Comparison of ENCODE assay signal across 26 cellular contexts in genomic region chr1:51231121-51231520, GRCh38. TPM values are rescaled to one million over a fixed set of nuclear protein-coding genes. Genes with fewer than 3 reads are reported as not detected.
DNase-seq lines count a peak whose midpoint lies in the region; ATAC-seq and TF ChIP-seq lines count a peak whose summit lies in the region.
"Had no signal": no experiment of that assay in that cellular context is flagged by ENCODE, and none has a peak within 500 bp of the region (broad histone marks: within the 10 kb centered on the region; RNA-seq: fewer than 3 reads in every experiment).

No MANE protein-coding gene starts in this region.

- no peak overlapping the region for H4K8ac ChIP-seq in mesenchymal stem cell (ENCODE audit: low read length)

- H3K79me2 ChIP-seq in mammary epithelial cell (ENCODE audit: insufficient read depth, low read length), result no peaks in the 10 kb centered on the region

- no peak overlapping the region for H3K4ac ChIP-seq in mesenchymal stem cell (ENCODE audit: low read depth in 1 of 2, low read length in 2 of 2)

- dilution Hi-C loops in mammary epithelial cell (cut with HindIII; ENCODE audit: low sequenced_read_pairs), result no loop called here

- CTCF ChIA-PET in mammary epithelial cell (lab: Charles Lee; ENCODE audit: low non-redundant PET), result no interaction called here
- CTCF ChIA-PET in CD4-positive, alpha-beta T cell (lab: Charles Lee), result no interaction called here

- H3K27me3 Mint-ChIP-seq in CD4-positive, alpha-beta T cell, result peaks cover 9% of the 10 kb centered on the region

- H3K9me3 Mint-ChIP-seq in CD4-positive, alpha-beta T cell, result no peaks in the 10 kb centered on the region
- H3K9me3 Mint-ChIP-seq: activated naive CD4-positive, alpha-beta T cell treated with anti-CD3 and anti-CD28 coated beads, Interleukin-2, amount 10 ng/mL, durations not matched to agents 7 days and 5 days; GM23338; HFFc6; memory B cell; nephron progenitor cell; stimulated activated effector memory CD8-positive, alpha-beta T cell treated with anti-CD3 and anti-CD28 coated beads, Interleukin-12 subunit alpha, Interleukin-12 subunit beta, amount 100 ng/mL, for 72 hours had no signal

- H3K27ac ChIP-seq in mammary epithelial cell (ENCODE audit: insufficient read depth, low read depth, low read length) (no peak overlapping the region), mesenchymal stem cell (ENCODE audit: low read length, poor library complexity, severe bottlenecking) (no peak overlapping the region)
- no peak overlapping the region for H3K27ac ChIP-seq in CD4-positive, alpha-beta T cell (ENCODE audit: low read depth, low read length)
- H3K27ac ChIP-seq: C4-2B, tibial nerve, VCaP had no signal

- no peak overlapping the region for H3K4me2 ChIP-seq in mammary epithelial cell (ENCODE audit: insufficient read depth, low read depth, low read length)
- H3K4me2 ChIP-seq in mesenchymal stem cell (ENCODE audit: low read length, poor library complexity, severe bottlenecking), result no peak overlapping the region
- H3K4me2 ChIP-seq: GM23338 had no signal

- H3K23ac ChIP-seq in mesenchymal stem cell (ENCODE audit: low read length in 2 of 2), result no peak overlapping the region

- no peaks in the 10 kb centered on the region for H4K20me1 ChIP-seq in mammary epithelial cell (ENCODE audit: insufficient read depth, low read length)

- BruUV-seq in mammary epithelial cell (replicated peaks; lab: Mats Ljungman, UMichigan), result no TSS peak

- no peak overlapping the region for H2BK12ac ChIP-seq in mesenchymal stem cell (ENCODE audit: low read length in 2 of 2)

- H3K4me3 Mint-ChIP-seq in CD4-positive, alpha-beta T cell, result no peak overlapping the region
- H3K4me3 Mint-ChIP-seq: activated CD4-positive, alpha-beta T cell treated with anti-CD3 and anti-CD28 coated beads for 36 hours; activated CD8-positive, alpha-beta T cell treated with anti-CD3 and anti-CD28 coated beads, Interleukin-2, amount 10 ng/mL, durations not matched to agents 7 days and 5 days; activated naive CD4-positive, alpha-beta T cell treated with anti-CD3 and anti-CD28 coated beads, Interleukin-2, amount 10 ng/mL, durations not matched to agents 7 days and 5 days; GM23338; HFFc6; memory B cell; nephron progenitor cell; stimulated activated effector memory CD8-positive, alpha-beta T cell treated with anti-CD3 and anti-CD28 coated beads, Interleukin-12 subunit alpha, Interleukin-12 subunit beta, amount 100 ng/mL, for 72 hours had no signal

- H3K4me1 ChIP-seq in mammary epithelial cell (ENCODE audit: insufficient read depth, low read length), result peaks cover 14% of the 10 kb centered on the region
- peaks cover 5% of the 10 kb centered on the region for H3K4me1 ChIP-seq in mesenchymal stem cell (ENCODE audit: control insufficient read depth, insufficient read depth, low read depth, low read length)

- no peak overlapping the region for H3K18ac ChIP-seq in mesenchymal stem cell (ENCODE audit: low read depth in 1 of 2, low read length in 2 of 2)

- H3K36me3 ChIP-seq in mammary epithelial cell (ENCODE audit: insufficient read depth, low read length) (no peaks in the 10 kb centered on the region), mesenchymal stem cell (ENCODE audit: control insufficient read depth in 1 of 2, insufficient read depth in 2 of 2, low read depth in 1 of 2, low read length in 2 of 2) (no peaks in the 10 kb centered on the region)
- H3K36me3 ChIP-seq: tibial nerve had no signal

- no peaks in the 10 kb centered on the region for H3K79me1 ChIP-seq in mesenchymal stem cell (replicated peaks; ENCODE audit: low read length, poor library complexity, severe bottlenecking)

- POLR2A ChIA-PET in CD4-positive, alpha-beta T cell (lab: Charles Lee), result no interaction called here

- H3K36me3 Mint-ChIP-seq in CD4-positive, alpha-beta T cell (ENCODE audit: low read depth), result peaks cover 7% of the 10 kb centered on the region
- H3K36me3 Mint-ChIP-seq: activated naive CD4-positive, alpha-beta T cell treated with anti-CD3 and anti-CD28 coated beads, Interleukin-2, amount 10 ng/mL, durations not matched to agents 7 days and 5 days; brain; memory B cell; stimulated activated effector memory CD8-positive, alpha-beta T cell treated with anti-CD3 and anti-CD28 coated beads, Interleukin-12 subunit alpha, Interleukin-12 subunit beta, amount 100 ng/mL, for 72 hours had no signal

- H3K9me3 ChIP-seq in mammary epithelial cell (replicated peaks; ENCODE audit: insufficient read depth, low read length) (no peaks in the 10 kb centered on the region), mesenchymal stem cell (ENCODE audit: control insufficient read depth, low read length) (no peaks in the 10 kb centered on the region)
- no peaks in the 10 kb centered on the region for H3K9me3 ChIP-seq in CD4-positive, alpha-beta T cell (ENCODE audit: control insufficient read depth, low read length)
- H3K9me3 ChIP-seq: tibial nerve had no signal

- DNase-seq in EH (ENCODE audit: low read depth) (peak; percentile 21), HT1080 (ENCODE audit: low read depth) (peak; percentile 33), mammary epithelial cell (peak; percentile 32), mesenchymal stem cell (no peak), T-helper 2 cell (no peak), T-helper 1 cell (no peak)
- no peak for DNase-seq in CD4-positive, alpha-beta T cell
- DNase-seq: activated CD4-positive, alpha-beta T cell treated with anti-CD3 and anti-CD28 coated beads for 36 hours; activated CD8-positive, alpha-beta T cell treated with anti-CD3 and anti-CD28 coated beads, Interleukin-2, amount 10 ng/mL, durations not matched to agents 7 days and 5 days; activated naive CD4-positive, alpha-beta T cell treated with anti-CD3 and anti-CD28 coated beads, Interleukin-2, amount 10 ng/mL, durations not matched to agents 7 days and 5 days; amniotic stem cell; DMS79; glutamatergic neuron; HFFc6; NCI-H1694 treated with DMSO at 0.1 percent for 48 hours; NCI-H510A treated with DMSO at 0.1 percent for 48 hours; nephron progenitor cell had no signal

- intact Hi-C loops in mammary epithelial cell (cut with micrococcal nuclease), result no loop called here
- intact Hi-C loops in CD4-positive, alpha-beta T cell (cut with DNase I, micrococcal nuclease), result loop anchor here in 1 of 2 experiments (10.0 kb wide), 1 partner anchor 266 kb away; the partner anchor contains the start of gene FAF1

- ATAC-seq in CD4-positive, alpha-beta T cell (ENCODE audit: poor library complexity), result no peak
- ATAC-seq: activated CD4-positive, alpha-beta T cell treated with anti-CD3 and anti-CD28 coated beads for 36 hours; activated CD8-positive, alpha-beta T cell treated with anti-CD3 and anti-CD28 coated beads, Interleukin-2, amount 10 ng/mL, durations not matched to agents 7 days and 5 days; GM23338; left lobe of liver; Right ventricle myocardium inferior; stimulated activated effector memory CD8-positive, alpha-beta T cell treated with anti-CD3 and anti-CD28 coated beads, Interleukin-12 subunit alpha, Interleukin-12 subunit beta, amount 100 ng/mL, for 72 hours had no signal

- H2AFZ ChIP-seq in mammary epithelial cell (ENCODE audit: low read depth, low read length) (no peak overlapping the region), mesenchymal stem cell (ENCODE audit: low read depth, low read length) (peak overlapping the region; percentile 14)
- H2AFZ ChIP-seq: GM23338 had no signal

- no peak overlapping the region for H4K91ac ChIP-seq in mesenchymal stem cell (ENCODE audit: low read length)

- H3K9ac ChIP-seq in mammary epithelial cell (ENCODE audit: insufficient read depth, low read length) (no peak overlapping the region), mesenchymal stem cell (ENCODE audit: low read length) (no peak overlapping the region)

- H3K4me1 Mint-ChIP-seq in CD4-positive, alpha-beta T cell (ENCODE audit: low read depth), result peaks cover 15% of the 10 kb centered on the region

- in situ Hi-C loops in mammary epithelial cell (cut with MboI; ENCODE audit: low sequenced_read_pairs in 2 of 2), result no loop called here

- no peak overlapping the region for H2AK5ac ChIP-seq in mesenchymal stem cell (ENCODE audit: low read length, severe bottlenecking)

- H3K14ac ChIP-seq in mesenchymal stem cell (ENCODE audit: low read length in 2 of 2), result no peak overlapping the region

- H2BK120ac ChIP-seq in mesenchymal stem cell (ENCODE audit: low read depth, low read length), result no peak overlapping the region

- H2BK5ac ChIP-seq in mesenchymal stem cell (ENCODE audit: low read depth, low read length, poor library complexity, severe bottlenecking), result no peak overlapping the region

- TF ChIP-seq CTCF in mammary epithelial cell (conservative IDR thresholded peaks at IDR 0.05 in 1 of 2, IDR thresholded peaks at IDR 0.05 in 1 of 2; ENCODE audit: extremely low read depth in 1 of 2, insufficient read depth in 1 of 2, low read depth in 1 of 2, low read length in 2 of 2), result no peak
- TF ChIP-seq CTCF in CD4-positive, alpha-beta T cell (IDR thresholded peaks at IDR 0.05), result no peak

- H3K27me3 ChIP-seq in mammary epithelial cell (ENCODE audit: insufficient read depth, low read length), result no peaks in the 10 kb centered on the region
- no peaks in the 10 kb centered on the region for H3K27me3 ChIP-seq in mesenchymal stem cell (ENCODE audit: control insufficient read depth in 1 of 2, insufficient read depth in 1 of 2, low read length in 2 of 2)
- H3K27me3 ChIP-seq in CD4-positive, alpha-beta T cell (ENCODE audit: control insufficient read depth, insufficient read depth, low read length), result no peaks in the 10 kb centered on the region
- H3K27me3 ChIP-seq: tibial nerve had no signal

- H2BK15ac ChIP-seq in mesenchymal stem cell (ENCODE audit: low read depth, poor library complexity, severe bottlenecking), result no peak overlapping the region

- H3K4me3 ChIP-seq in mammary epithelial cell (replicated peaks in 1 of 3; ENCODE audit: insufficient read depth in 1 of 3, low read depth in 2 of 3, low read length in 3 of 3), result no peak overlapping the region
- H3K4me3 ChIP-seq in mesenchymal stem cell (ENCODE audit: insufficient read depth in 1 of 2, low read depth in 1 of 2, low read length in 2 of 2), result no peak overlapping the region
- H3K4me3 ChIP-seq: GM23338, tibial nerve had no signal

- no peak overlapping the region for H3K27ac Mint-ChIP-seq in CD4-positive, alpha-beta T cell
- H3K27ac Mint-ChIP-seq: activated CD4-positive, alpha-beta T cell treated with anti-CD3 and anti-CD28 coated beads for 36 hours; activated CD8-positive, alpha-beta T cell treated with anti-CD3 and anti-CD28 coated beads, Interleukin-2, amount 10 ng/mL, durations not matched to agents 7 days and 5 days; activated naive CD4-positive, alpha-beta T cell treated with anti-CD3 and anti-CD28 coated beads, Interleukin-2, amount 10 ng/mL, durations not matched to agents 7 days and 5 days; brain; GM23338; HFFc6; memory B cell; nephron progenitor cell; stimulated activated effector memory CD8-positive, alpha-beta T cell treated with anti-CD3 and anti-CD28 coated beads, Interleukin-12 subunit alpha, Interleukin-12 subunit beta, amount 100 ng/mL, for 72 hours had no signal

- 56% methylated on average over 3 of the region's 3 CpGs for WGBS in mammary epithelial cell (ENCODE audit: low coverage, missing lambda C conversion rate)
- 80% methylated on average over 3 of the region's 3 CpGs for WGBS in mesenchymal stem cell

RNA-seq across cellular contexts. Expression of gene RNF11, which starts 5.0 kb away (rescaled TPM):
- 114 and 142 TPM in 2 replicates for total RNA-seq in HT1080 (2014; rRNA removed; shearing (Covaris generic))
- 77.7 and 109 TPM in 2 replicates for polyA plus RNA-seq in HT1080 (2015; cell fraction: cytosol; rRNA removed)
- polyA plus RNA-seq in HT1080 (2015; cell fraction: nucleus; rRNA removed), result 22.4 and 28.1 TPM in 2 replicates
- 10 to 100 TPM; 82.7 to 92.0 TPM for total RNA-seq in mammary epithelial cell
- 79.5 TPM for polyA plus RNA-seq in mammary epithelial cell
- 187 TPM for polyA minus RNA-seq in mammary epithelial cell
- polyA plus RNA-seq in mesenchymal stem cell (2013, experiment 1 of 2), result 86.9 TPM
- polyA plus RNA-seq in mesenchymal stem cell (2013, experiment 2 of 2), result 95.0 TPM
- total RNA-seq in CD4-positive, alpha-beta T cell, result 10 to 100 TPM; 91.3 to 97.4 TPM

Comparison
In these comparisons a context has a peak if more than half of its experiments do, and no peak if none do; other contexts are left out.
1. DNase-seq: peak in EH (single experiment), HT1080 (single experiment) and mammary epithelial cell (single experiment); none in mesenchymal stem cell (single experiment), CD4-positive, alpha-beta T cell (0 of 10), T-helper 2 cell (0 of 5) and T-helper 1 cell (0 of 5).